18 cellular contexts compared by ENCODE assay signal in the genomic region with DNA sequence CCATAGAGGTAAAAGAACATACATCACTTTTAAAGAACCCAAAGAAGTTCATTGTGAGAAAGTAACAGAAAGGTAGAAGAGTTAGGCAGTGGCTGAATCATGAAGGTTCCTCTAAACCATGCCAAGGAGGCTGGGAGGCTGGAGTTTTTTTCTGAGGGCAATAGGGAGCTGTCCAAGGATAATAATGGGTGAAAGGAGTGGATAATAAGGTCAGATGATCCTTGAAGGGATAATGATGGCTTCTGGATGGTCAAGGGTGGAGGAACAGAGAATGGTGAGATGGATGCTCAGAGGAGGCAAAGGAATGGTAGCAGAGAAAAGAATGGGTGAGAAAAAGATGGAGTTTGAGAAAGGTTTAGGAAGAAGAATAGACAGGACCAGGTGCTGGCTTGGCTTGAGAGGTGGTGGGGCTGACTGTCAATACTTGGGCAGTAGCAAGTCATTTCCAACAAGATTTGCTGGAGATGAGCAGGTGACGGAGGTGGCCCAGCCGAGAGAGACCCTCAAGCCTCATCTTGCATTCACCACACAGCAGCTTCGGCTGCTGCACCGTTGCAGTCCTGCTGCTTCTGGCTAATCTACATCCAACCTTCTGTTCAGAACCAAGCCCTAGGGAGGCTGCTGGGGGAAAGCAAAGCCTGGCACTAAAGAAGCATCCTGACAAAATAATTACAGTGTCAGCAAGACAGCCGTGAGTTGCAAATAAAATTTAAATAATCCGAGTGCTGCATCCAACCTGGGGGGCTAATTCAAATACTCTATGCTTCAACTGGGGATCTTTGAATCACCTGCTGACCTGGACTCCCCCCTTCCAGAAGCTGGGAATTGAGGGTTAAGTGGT.
"Had no signal": no experiment of that assay in that cellular context is flagged by ENCODE, and none has a peak within 500 bp of the region (broad histone marks: within the 10 kb centered on the region; RNA-seq: fewer than 3 reads in every experiment).

No MANE protein-coding gene starts in this region.

- DNase-seq: activated CD4-positive, alpha-beta T cell treated with anti-CD3 and anti-CD28 coated beads, Interleukin-2, amount 10 ng/mL, durations not matched to agents 7 days and 5 days; activated CD8-positive, alpha-beta memory T cell treated with anti-CD3 and anti-CD28 coated beads, Interleukin-2, amount 10 ng/mL, durations not matched to agents 7 days and 5 days; activated CD8-positive, alpha-beta T cell treated with anti-CD3 and anti-CD28 coated beads for 36 hours; activated effector memory CD4-positive, alpha-beta T cell treated with anti-CD3 and anti-CD28 coated beads, Interleukin-2, amount 50 U/mL, for 16 hours; activated naive CD4-positive, alpha-beta T cell treated with anti-CD3 and anti-CD28 coated beads, Interleukin-2, amount 10 ng/mL, durations not matched to agents 7 days and 5 days; activated T-cell treated with anti-CD3 and anti-CD28 coated beads for 4 hours; amygdala; foreskin fibroblast; immature natural killer cell; kidney glomerular epithelial cell; left ventricle myocardium inferior; naive thymus-derived CD4-positive, alpha-beta T cell; ovary; psoas muscle; spleen; stimulated activated CD4-positive, alpha-beta T cell treated with anti-CD3 and anti-CD28 coated beads, Interleukin-4, amount 100 ng/mL, for 24 hours; stimulated activated naive CD8-positive, alpha-beta T cell treated with anti-CD3 and anti-CD28 coated beads, Interleukin-15, Interleukin-2, amounts not matched to agents 100 U/mL and 50 U/mL, for 24 hours had no signal

- H3K9me3 Mint-ChIP-seq: activated CD4-positive, alpha-beta T cell treated with anti-CD3 and anti-CD28 coated beads, Interleukin-2, amount 10 ng/mL, durations not matched to agents 7 days and 5 days; activated CD8-positive, alpha-beta T cell treated with anti-CD3 and anti-CD28 coated beads for 36 hours; activated naive CD4-positive, alpha-beta T cell treated with anti-CD3 and anti-CD28 coated beads, Interleukin-2, amount 10 ng/mL, durations not matched to agents 7 days and 5 days; immature natural killer cell; T-helper 2 cell treated with Interferon-gamma antibody and Interleukin-4, amounts not matched to agents 5 μg/mL and 100 μg/mL, for 36 hours had no signal

- H3K4me3 Mint-ChIP-seq: activated CD4-positive, alpha-beta T cell treated with anti-CD3 and anti-CD28 coated beads, Interleukin-2, amount 10 ng/mL, durations not matched to agents 7 days and 5 days; activated CD8-positive, alpha-beta memory T cell treated with anti-CD3 and anti-CD28 coated beads, Interleukin-2, amount 10 ng/mL, durations not matched to agents 7 days and 5 days; activated CD8-positive, alpha-beta T cell treated with anti-CD3 and anti-CD28 coated beads for 36 hours; activated naive CD4-positive, alpha-beta T cell treated with anti-CD3 and anti-CD28 coated beads, Interleukin-2, amount 10 ng/mL, durations not matched to agents 7 days and 5 days; immature natural killer cell; naive thymus-derived CD4-positive, alpha-beta T cell; T-helper 2 cell treated with Interferon-gamma antibody and Interleukin-4, amounts not matched to agents 5 μg/mL and 100 μg/mL, for 36 hours had no signal

- H3K36me3 Mint-ChIP-seq: activated CD8-positive, alpha-beta memory T cell treated with anti-CD3 and anti-CD28 coated beads, Interleukin-2, amount 10 ng/mL, durations not matched to agents 7 days and 5 days; activated naive CD4-positive, alpha-beta T cell treated with anti-CD3 and anti-CD28 coated beads, Interleukin-2, amount 10 ng/mL, durations not matched to agents 7 days and 5 days; immature natural killer cell; naive thymus-derived CD4-positive, alpha-beta T cell had no signal

- H3K27ac Mint-ChIP-seq: activated CD4-positive, alpha-beta T cell treated with anti-CD3 and anti-CD28 coated beads, Interleukin-2, amount 10 ng/mL, durations not matched to agents 7 days and 5 days; activated CD8-positive, alpha-beta memory T cell treated with anti-CD3 and anti-CD28 coated beads, Interleukin-2, amount 10 ng/mL, durations not matched to agents 7 days and 5 days; activated CD8-positive, alpha-beta T cell treated with anti-CD3 and anti-CD28 coated beads for 36 hours; activated naive CD4-positive, alpha-beta T cell treated with anti-CD3 and anti-CD28 coated beads, Interleukin-2, amount 10 ng/mL, durations not matched to agents 7 days and 5 days; immature natural killer cell; T-helper 2 cell treated with Interferon-gamma antibody and Interleukin-4, amounts not matched to agents 5 μg/mL and 100 μg/mL, for 36 hours had no signal

- H3K4me1 Mint-ChIP-seq: activated CD4-positive, alpha-beta T cell treated with anti-CD3 and anti-CD28 coated beads, Interleukin-2, amount 10 ng/mL, durations not matched to agents 7 days and 5 days; activated CD8-positive, alpha-beta memory T cell treated with anti-CD3 and anti-CD28 coated beads, Interleukin-2, amount 10 ng/mL, durations not matched to agents 7 days and 5 days; activated naive CD4-positive, alpha-beta T cell treated with anti-CD3 and anti-CD28 coated beads, Interleukin-2, amount 10 ng/mL, durations not matched to agents 7 days and 5 days; immature natural killer cell; naive thymus-derived CD4-positive, alpha-beta T cell had no signal
